ENCODE assay signal across 8 cellular contexts in genomic region chr21:29002442-29003144, GRCh38. TPM values are rescaled to one million over a fixed set of nuclear protein-coding genes. Genes with fewer than 3 reads are reported as not detected.
A peak's percentile ranks its signal among the peaks of the same experiment; 100 is the strongest.
DNase-seq lines count a peak whose midpoint lies in the region; ATAC-seq and TF ChIP-seq lines count a peak whose summit lies in the region.

No MANE protein-coding gene starts in this region.

- H3K4me1 Mint-ChIP-seq in stimulated activated naive CD8-positive, alpha-beta T cell treated with anti-CD3 and anti-CD28 coated beads, Interleukin-15, amount 100 ng/mL, for 72 hours = peaks cover 10% of the 10 kb centered on the region

- no peaks in the 10 kb centered on the region for H3K79me2 ChIP-seq in neural cell (replicated peaks; ENCODE audit: insufficient read depth, low read length)

- ATAC-seq in stimulated activated naive CD8-positive, alpha-beta T cell treated with anti-CD3 and anti-CD28 coated beads, Interleukin-15, amount 100 ng/mL, for 72 hours = peak; percentile 100

- no peaks in the 10 kb centered on the region for H3K9me2 ChIP-seq in neural cell (ENCODE audit: insufficient read depth, low read length)

- no peaks in the 10 kb centered on the region for H3K9me3 ChIP-seq in HAP-1
- no peaks in the 10 kb centered on the region for H3K9me3 ChIP-seq in MG63
- no peaks in the 10 kb centered on the region for H3K9me3 ChIP-seq in neural cell (ENCODE audit: low read length)

- H3F3A ChIP-seq in neural cell (ENCODE audit: insufficient read depth, low read length, poor library complexity, severe bottlenecking) = no peaks in the 10 kb centered on the region

- H3K27ac Mint-ChIP-seq in stimulated activated naive CD8-positive, alpha-beta T cell treated with anti-CD3 and anti-CD28 coated beads, Interleukin-15, amount 100 ng/mL, for 72 hours = peak overlapping the region; percentile 96 to 99

- H3K4me1 ChIP-seq in HAP-1 = peaks cover 4% of the 10 kb centered on the region

- H2AFZ ChIP-seq in neural cell (ENCODE audit: low read depth, low read length) = peak overlapping the region; percentile 91

- peak overlapping the region; percentile 94 for H3K4me2 ChIP-seq in neural cell (ENCODE audit: low read length)

- H3K4me3 Mint-ChIP-seq in stimulated activated naive CD8-positive, alpha-beta T cell treated with anti-CD3 and anti-CD28 coated beads, Interleukin-15, amount 100 ng/mL, for 72 hours = peak overlapping the region; percentile 83 to 88

- no peaks in the 10 kb centered on the region for H3K27me3 ChIP-seq in HAP-1 (ENCODE audit: low read depth)
- H3K27me3 ChIP-seq in MG63 = no peaks in the 10 kb centered on the region
- H3K27me3 ChIP-seq in neural cell (ENCODE audit: insufficient read depth, low read depth, low read length) = no peaks in the 10 kb centered on the region

- in situ Hi-C loops in G401 (cut with HindIII; ENCODE audit: low sequenced_read_pairs) = no loop called here
- in situ Hi-C loops in HAP-1 (cut with MboI; ENCODE audit: low sequenced_read_pairs) = no loop called here

- no peaks in the 10 kb centered on the region for H4K20me1 ChIP-seq in neural cell (ENCODE audit: insufficient read depth)

- peak; percentile 96 for DNase-seq in G401 (ENCODE audit: low spot score)
- DNase-seq in HAP-1 (ENCODE audit: low spot score in 2 of 2) = peak; percentile 91 to 94
- DNase-seq in MG63 = peak; percentile 96
- peak; percentile 94 for DNase-seq in SHP77 treated with DMSO at 0.1 percent for 48 hours (lab: John Stamatoyannopoulos, UW)
- peak; percentile 94 for DNase-seq in activated gamma-delta T cell treated with Interleukin-2 at 50 U/mL for 16 hours
- DNase-seq in fibroblast of villous mesenchyme (ENCODE audit: low read depth) = peak; percentile 98
- DNase-seq in stimulated activated naive CD8-positive, alpha-beta T cell treated with anti-CD3 and anti-CD28 coated beads, Interleukin-15, amount 100 ng/mL, for 72 hours = peak; percentile 89 to 96

- H3K36me3 ChIP-seq in HAP-1 (replicated peaks) (peaks cover 14% of the 10 kb centered on the region), MG63 (peaks cover 3% of the 10 kb centered on the region), neural cell (ENCODE audit: insufficient read depth, low read length) (no peaks in the 10 kb centered on the region)

- no peaks in the 10 kb centered on the region for H3K9me3 Mint-ChIP-seq in stimulated activated naive CD8-positive, alpha-beta T cell treated with anti-CD3 and anti-CD28 coated beads, Interleukin-15, amount 100 ng/mL, for 72 hours

- H3K27me3 Mint-ChIP-seq in stimulated activated naive CD8-positive, alpha-beta T cell treated with anti-CD3 and anti-CD28 coated beads, Interleukin-15, amount 100 ng/mL, for 72 hours = no peaks in the 10 kb centered on the region

- no peak for TF ChIP-seq CTCF in fibroblast of villous mesenchyme (IDR thresholded peaks at IDR 0.05; ENCODE audit: insufficient read depth, low read depth, low read length)
- TF ChIP-seq CTCF in neural cell (IDR thresholded peaks at IDR 0.05; ENCODE audit: poor library complexity, severe bottlenecking) = peak; percentile 17

- H3K4me3 ChIP-seq in HAP-1 (peak overlapping the region; percentile 47), MG63 (peak overlapping the region; percentile 68), fibroblast of villous mesenchyme (ENCODE audit: low read depth, low read length) (peak overlapping the region; percentile 64), neural cell (ENCODE audit: low read length) (peak overlapping the region; percentile 80)

- H3K27ac ChIP-seq in neural cell (ENCODE audit: low read length) = peak overlapping the region; percentile 96

- peak; percentile 44 for TF ChIP-seq RAD21 in neural cell (conservative IDR thresholded peaks at IDR 0.05)

- peak overlapping the region; percentile 93 for H3K9ac ChIP-seq in neural cell (ENCODE audit: low read length)

- TF ChIP-seq EP300 in neural cell (conservative IDR thresholded peaks at IDR 0.05; ENCODE audit: poor library complexity, severe bottlenecking) = peak; percentile 75

TF ChIP-seq in neural cell, 6 proteins besides CTCF, POLR2A, EP300 and RAD21:
- TF ChIP-seq MXI1 (conservative IDR thresholded peaks at IDR 0.05; ENCODE audit: poor library complexity, severe bottlenecking) (peak; percentile 91), POLR2AphosphoS5 (IDR thresholded peaks at IDR 0.05) (peak; percentile 99), TAF1 (IDR thresholded peaks at IDR 0.05; ENCODE audit: low read depth) (peak; percentile 97), EZH2 (IDR thresholded peaks at IDR 0.05; ENCODE audit: borderline replicate concordance, insufficient read depth, low read length, poor library complexity, severe bottlenecking) (no peak), SMC3 (conservative IDR thresholded peaks at IDR 0.05; ENCODE audit: poor library complexity) (peak; percentile 53)
- TF ChIP-seq, protein P1, sequence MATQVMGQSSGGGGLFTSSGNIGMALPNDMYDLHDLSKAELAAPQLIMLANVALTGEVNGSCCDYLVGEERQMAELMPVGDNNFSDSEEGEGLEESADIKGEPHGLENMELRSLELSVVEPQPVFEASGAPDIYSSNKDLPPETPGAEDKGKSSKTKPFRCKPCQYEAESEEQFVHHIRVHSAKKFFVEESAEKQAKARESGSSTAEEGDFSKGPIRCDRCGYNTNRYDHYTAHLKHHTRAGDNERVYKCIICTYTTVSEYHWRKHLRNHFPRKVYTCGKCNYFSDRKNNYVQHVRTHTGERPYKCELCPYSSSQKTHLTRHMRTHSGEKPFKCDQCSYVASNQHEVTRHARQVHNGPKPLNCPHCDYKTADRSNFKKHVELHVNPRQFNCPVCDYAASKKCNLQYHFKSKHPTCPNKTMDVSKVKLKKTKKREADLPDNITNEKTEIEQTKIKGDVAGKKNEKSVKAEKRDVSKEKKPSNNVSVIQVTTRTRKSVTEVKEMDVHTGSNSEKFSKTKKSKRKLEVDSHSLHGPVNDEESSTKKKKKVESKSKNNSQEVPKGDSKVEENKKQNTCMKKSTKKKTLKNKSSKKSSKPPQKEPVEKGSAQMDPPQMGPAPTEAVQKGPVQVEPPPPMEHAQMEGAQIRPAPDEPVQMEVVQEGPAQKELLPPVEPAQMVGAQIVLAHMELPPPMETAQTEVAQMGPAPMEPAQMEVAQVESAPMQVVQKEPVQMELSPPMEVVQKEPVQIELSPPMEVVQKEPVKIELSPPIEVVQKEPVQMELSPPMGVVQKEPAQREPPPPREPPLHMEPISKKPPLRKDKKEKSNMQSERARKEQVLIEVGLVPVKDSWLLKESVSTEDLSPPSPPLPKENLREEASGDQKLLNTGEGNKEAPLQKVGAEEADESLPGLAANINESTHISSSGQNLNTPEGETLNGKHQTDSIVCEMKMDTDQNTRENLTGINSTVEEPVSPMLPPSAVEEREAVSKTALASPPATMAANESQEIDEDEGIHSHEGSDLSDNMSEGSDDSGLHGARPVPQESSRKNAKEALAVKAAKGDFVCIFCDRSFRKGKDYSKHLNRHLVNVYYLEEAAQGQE (IDR thresholded peaks at IDR 0.05; ENCODE audit: borderline replicate concordance) = peak; percentile 96

RNA-seq across cellular contexts. Expression of gene LTN1, which starts 9.9 kb away (rescaled TPM):
- total RNA-seq in G401 (2014; rRNA removed; shearing (Covaris generic)) = 48.2 and 79.4 TPM in 2 replicates
- 9.0 and 10.8 TPM in 2 replicates for total RNA-seq in MG63 (2014; rRNA removed; shearing (Covaris generic); ENCODE audit: low replicate concordance)
- 30.0 and 45.8 TPM in 2 replicates for total RNA-seq in fibroblast of villous mesenchyme
- polyA plus RNA-seq in neural cell = 55.7 and 62.1 TPM in 2 replicates
- polyA minus RNA-seq in neural cell = 90.8 and 94.1 TPM in 2 replicates

RNA-seq across cellular contexts. Expression of gene RWDD2B, which starts 16.6 kb away (rescaled TPM):
- 1.2 and 5.5 TPM in 2 replicates for total RNA-seq in G401 (2014; rRNA removed; shearing (Covaris generic))
- total RNA-seq in MG63 (2014; rRNA removed; shearing (Covaris generic); ENCODE audit: low replicate concordance) = 7.3 and 8.4 TPM in 2 replicates
- total RNA-seq in fibroblast of villous mesenchyme = 21.6 and 33.2 TPM in 2 replicates
- 4.6 and 5.8 TPM in 2 replicates for polyA plus RNA-seq in neural cell
- polyA minus RNA-seq in neural cell = 3.4 and 4.5 TPM in 2 replicates

RNA-seq across cellular contexts. Expression of gene USP16, which starts 21.9 kb away (rescaled TPM):
- total RNA-seq in G401 (2014; rRNA removed; shearing (Covaris generic)) = 36.2 and 46.4 TPM in 2 replicates
- 27.8 and 41.8 TPM in 2 replicates for total RNA-seq in MG63 (2014; rRNA removed; shearing (Covaris generic); ENCODE audit: low replicate concordance)
- total RNA-seq in fibroblast of villous mesenchyme = 35.8 and 37.6 TPM in 2 replicates
- 33.1 and 38.5 TPM in 2 replicates for polyA plus RNA-seq in neural cell
- polyA minus RNA-seq in neural cell = 39.2 and 42.0 TPM in 2 replicates

Comparison
In these comparisons a context has a peak if more than half of its experiments do, and no peak if none do; other contexts are left out.
1. Peak in every context shown above with its lines: DNase-seq, ATAC-seq, H3K4me3 ChIP-seq and H3K27ac ChIP-seq.